Comparison of ENCODE assay signal across 13 cellular contexts in the genomic region with DNA sequence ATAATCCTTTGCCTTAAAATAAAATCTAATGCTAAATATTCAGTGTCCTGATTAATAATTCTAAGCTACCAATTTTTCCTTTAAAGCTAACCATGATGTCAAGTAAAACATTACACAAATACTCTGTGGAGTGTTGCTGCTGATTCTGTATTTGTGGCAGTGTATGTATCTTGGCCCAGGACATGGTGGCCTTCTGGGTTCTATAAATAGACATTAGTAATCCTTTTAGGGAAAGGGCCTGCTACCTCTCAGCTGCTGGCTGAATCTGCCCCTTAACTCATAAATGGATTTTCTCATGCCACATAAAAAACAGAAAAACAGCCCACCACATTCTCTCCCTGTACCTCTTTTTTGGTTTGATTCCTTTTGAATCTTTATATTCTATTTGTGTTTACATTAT. TPM values are rescaled to one million over a fixed set of nuclear protein-coding genes. Genes with fewer than 3 reads are reported as not detected.
DNase-seq lines count a peak whose midpoint lies in the region; ATAC-seq and TF ChIP-seq lines count a peak whose summit lies in the region.
"Had no signal": no experiment of that assay in that cellular context is flagged by ENCODE, and none has a peak within 500 bp of the region (broad histone marks: within the 10 kb centered on the region; RNA-seq: fewer than 3 reads in every experiment).

No MANE protein-coding gene starts in this region.

- H3K4me1 ChIP-seq in MM.1S (ENCODE audit: low read length) (peaks cover 52% of the 10 kb centered on the region), skeletal muscle tissue (ENCODE audit: control insufficient read depth in 3 of 3, insufficient read depth in 3 of 3, low read length in 3 of 3) (peaks cover 2 to 5% (median 3%) of the 10 kb centered on the region in 3 donors)
- H3K4me1 ChIP-seq: upper lobe of right lung had no signal

- H4K20me1 ChIP-seq in MM.1S (ENCODE audit: insufficient read depth, low read length): no peaks in the 10 kb centered on the region

- no peaks in the 10 kb centered on the region for H3K4me1 Mint-ChIP-seq in activated T-helper 1 cell treated with anti-CD3 and anti-CD28 coated beads, Interleukin-12 subunit alpha, Interleukin-12 subunit beta, Interleukin-2, Interleukin-4 antibody, amounts not matched to agents 30 ng/mL and 10 ng/mL and 1 ng/mL, durations not matched to agents 14 hours and 24 hours and 36 hours (ENCODE audit: low read depth)

- peak; percentile 85 for ATAC-seq in left ventricle myocardium superior
- no peak for ATAC-seq in GM19351 (IDR thresholded peaks at IDR 0.05; ENCODE audit: unreplicated experiment)
- ATAC-seq in HG02981 (IDR thresholded peaks at IDR 0.05; ENCODE audit: unreplicated experiment): no peak
- ATAC-seq: activated CD8-positive, alpha-beta T cell treated with anti-CD3 and anti-CD28 coated beads for 36 hours had no signal

- H3K9me3 Mint-ChIP-seq in activated T-helper 1 cell treated with anti-CD3 and anti-CD28 coated beads, Interleukin-12 subunit alpha, Interleukin-12 subunit beta, Interleukin-2, Interleukin-4 antibody, amounts not matched to agents 30 ng/mL and 10 ng/mL and 1 ng/mL, durations not matched to agents 14 hours and 24 hours and 36 hours: no peaks in the 10 kb centered on the region
- H3K9me3 Mint-ChIP-seq: activated CD8-positive, alpha-beta T cell treated with anti-CD3 and anti-CD28 coated beads for 36 hours; dendritic cell treated with granulocyte-macrophage colony-stimulating factor and Interleukin-4, amounts not matched to agents 40 ng/mL and 50 ng/mL, for 4 days had no signal

- peaks cover 27% of the 10 kb centered on the region for H3F3A ChIP-seq in MM.1S (ENCODE audit: insufficient read depth, low read length)

- H3K9me3 ChIP-seq in MM.1S (replicated peaks; ENCODE audit: insufficient read depth, low read length): no peaks in the 10 kb centered on the region
- no peaks in the 10 kb centered on the region for H3K9me3 ChIP-seq in skeletal muscle tissue (ENCODE audit: control insufficient read depth in 3 of 3, low read length in 3 of 3)
- H3K9me3 ChIP-seq: upper lobe of right lung had no signal

- H3K27ac Mint-ChIP-seq in activated T-helper 1 cell treated with anti-CD3 and anti-CD28 coated beads, Interleukin-12 subunit alpha, Interleukin-12 subunit beta, Interleukin-2, Interleukin-4 antibody, amounts not matched to agents 30 ng/mL and 10 ng/mL and 1 ng/mL, durations not matched to agents 14 hours and 24 hours and 36 hours: no peak overlapping the region
- H3K27ac Mint-ChIP-seq: activated CD8-positive, alpha-beta T cell treated with anti-CD3 and anti-CD28 coated beads for 36 hours; dendritic cell treated with granulocyte-macrophage colony-stimulating factor and Interleukin-4, amounts not matched to agents 40 ng/mL and 50 ng/mL, for 4 days had no signal

- peak overlapping the region; percentile 53 for H3K4me3 Mint-ChIP-seq in activated T-helper 1 cell treated with anti-CD3 and anti-CD28 coated beads, Interleukin-12 subunit alpha, Interleukin-12 subunit beta, Interleukin-2, Interleukin-4 antibody, amounts not matched to agents 30 ng/mL and 10 ng/mL and 1 ng/mL, durations not matched to agents 14 hours and 24 hours and 36 hours
- H3K4me3 Mint-ChIP-seq: dendritic cell treated with granulocyte-macrophage colony-stimulating factor and Interleukin-4, amounts not matched to agents 40 ng/mL and 50 ng/mL, for 4 days had no signal

- intact Hi-C loops in activated T-helper 1 cell treated with anti-CD3 and anti-CD28 coated beads, Interleukin-12 subunit alpha, Interleukin-12 subunit beta, Interleukin-2, Interleukin-4 antibody, amounts not matched to agents 30 ng/mL and 10 ng/mL and 1 ng/mL, durations not matched to agents 14 hours and 24 hours and 36 hours (cut with micrococcal nuclease): no loop called here
- intact Hi-C loops in left ventricle myocardium superior (cut with micrococcal nuclease): no loop called here

- peak overlapping the region; percentile 73; the same call in 1 of the 2 replicates for H3K4me2 ChIP-seq in MM.1S (ENCODE audit: low read depth, low read length)

- no peaks in the 10 kb centered on the region for H3K27me3 ChIP-seq in MM.1S (replicated peaks; ENCODE audit: insufficient read depth, low read length)
- H3K27me3 ChIP-seq in skeletal muscle tissue (ENCODE audit: control insufficient read depth in 3 of 3, insufficient read depth in 3 of 3, low read length in 3 of 3): no peaks in the 10 kb centered on the region
- H3K27me3 ChIP-seq: upper lobe of right lung had no signal

- no peak for DNase-seq in MM.1S
- DNase-seq in activated T-helper 1 cell treated with anti-CD3 and anti-CD28 coated beads, Interleukin-12 subunit alpha, Interleukin-12 subunit beta, Interleukin-2, Interleukin-4 antibody, amounts not matched to agents 30 ng/mL and 10 ng/mL and 1 ng/mL, durations not matched to agents 14 hours and 24 hours and 36 hours (ENCODE audit: low spot score): no peak
- DNase-seq in left ventricle myocardium superior: no peak
- no peak for DNase-seq in NCI-H2107 treated with DMSO at 0.1 percent for 48 hours (lab: John Stamatoyannopoulos, UW; ENCODE audit: unreplicated experiment)
- DNase-seq in activated T-cell treated with anti-CD3 and anti-CD28 coated beads for 4 hours: no peak
- DNase-seq: activated CD8-positive, alpha-beta T cell treated with anti-CD3 and anti-CD28 coated beads for 36 hours; activated naive CD4-positive, alpha-beta T cell treated with Interleukin-2 at 50 U/mL for 16 hours; NCI-H1930; upper lobe of right lung had no signal

- H3K9ac ChIP-seq in MM.1S (ENCODE audit: low read length): no peak overlapping the region
- peak overlapping the region in 1 of 3 donors; percentile 10 for H3K9ac ChIP-seq in skeletal muscle tissue (ENCODE audit: low read depth in 1 of 3, low read length in 3 of 3)

- H3K9me2 ChIP-seq in MM.1S (replicated peaks; ENCODE audit: insufficient read depth, low read length): no peaks in the 10 kb centered on the region

- peak overlapping the region; percentile 88; the same call in 1 of the 2 replicates for H3K27ac ChIP-seq in MM.1S (ENCODE audit: low read length)
- H3K27ac ChIP-seq in skeletal muscle tissue (ENCODE audit: low read depth, low read length): peak overlapping the region; percentile 55
- H3K27ac ChIP-seq: upper lobe of right lung had no signal

- H3K36me3 ChIP-seq in MM.1S (replicated peaks; ENCODE audit: insufficient read depth, low read length): no peaks in the 10 kb centered on the region
- no peaks in the 10 kb centered on the region for H3K36me3 ChIP-seq in skeletal muscle tissue (ENCODE audit: control insufficient read depth in 3 of 3, insufficient read depth in 3 of 3, low read length in 3 of 3)
- H3K36me3 ChIP-seq: upper lobe of right lung had no signal

- no peak for TF ChIP-seq CTCF in MM.1S (IDR thresholded peaks at IDR 0.05; ENCODE audit: low read length)

- H3K79me2 ChIP-seq in MM.1S (ENCODE audit: low read length): no peaks in the 10 kb centered on the region

- no peak overlapping the region for H2AFZ ChIP-seq in MM.1S (ENCODE audit: low read length)

- no peak overlapping the region for H3K4me3 ChIP-seq in MM.1S (ENCODE audit: low read length)
- H3K4me3 ChIP-seq in skeletal muscle tissue (ENCODE audit: low read length in 3 of 3): no peak overlapping the region

- H3K36me3 Mint-ChIP-seq in activated T-helper 1 cell treated with anti-CD3 and anti-CD28 coated beads, Interleukin-12 subunit alpha, Interleukin-12 subunit beta, Interleukin-2, Interleukin-4 antibody, amounts not matched to agents 30 ng/mL and 10 ng/mL and 1 ng/mL, durations not matched to agents 14 hours and 24 hours and 36 hours (ENCODE audit: low read depth): no peaks in the 10 kb centered on the region

- peaks cover 2% of the 10 kb centered on the region for H3K27me3 Mint-ChIP-seq in activated T-helper 1 cell treated with anti-CD3 and anti-CD28 coated beads, Interleukin-12 subunit alpha, Interleukin-12 subunit beta, Interleukin-2, Interleukin-4 antibody, amounts not matched to agents 30 ng/mL and 10 ng/mL and 1 ng/mL, durations not matched to agents 14 hours and 24 hours and 36 hours (ENCODE audit: insufficient read depth)

RNA-seq across cellular contexts. Expression of gene XK, which starts 1.2 kb away (rescaled TPM):
- 0.27 and 0.39 TPM in 2 replicates for total RNA-seq in activated T-helper 1 cell treated with anti-CD3 and anti-CD28 coated beads, Interleukin-12 subunit alpha, Interleukin-12 subunit beta, Interleukin-2, Interleukin-4 antibody, amounts not matched to agents 30 ng/mL and 10 ng/mL and 1 ng/mL, durations not matched to agents 14 hours and 24 hours and 36 hours
- total RNA-seq in left ventricle myocardium superior (8.7 TPM), skeletal muscle tissue (8.9 TPM)
